Comparison of ENCODE assay signal across 1 cellular context in the genomic region with DNA sequence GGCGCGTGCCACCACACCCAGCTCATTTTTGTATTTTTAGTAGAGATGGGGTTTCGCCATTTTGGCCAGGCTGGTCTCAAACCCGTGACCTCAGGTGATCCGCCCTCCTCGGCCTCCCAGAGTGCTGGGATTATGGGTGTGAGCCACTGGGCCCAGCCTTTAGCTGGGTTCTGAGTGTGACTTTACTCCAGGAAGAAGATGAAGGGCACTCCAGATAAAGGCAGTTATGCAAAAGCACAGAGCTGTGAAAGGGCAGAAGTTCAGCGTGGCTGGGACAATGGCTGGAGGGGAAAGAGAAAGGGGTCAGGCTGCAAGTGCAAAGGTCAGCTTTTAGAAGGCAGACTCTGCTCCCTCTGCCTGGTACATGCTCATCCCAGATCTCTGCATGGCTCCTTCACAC.
TF ChIP-seq lines count a peak whose summit lies in the region.

No MANE protein-coding gene starts in this region.

TF ChIP-seq in GM12878, 131 proteins besides CTCF, POLR2A, EP300 and RAD21:
- TF ChIP-seq, protein P1, sequence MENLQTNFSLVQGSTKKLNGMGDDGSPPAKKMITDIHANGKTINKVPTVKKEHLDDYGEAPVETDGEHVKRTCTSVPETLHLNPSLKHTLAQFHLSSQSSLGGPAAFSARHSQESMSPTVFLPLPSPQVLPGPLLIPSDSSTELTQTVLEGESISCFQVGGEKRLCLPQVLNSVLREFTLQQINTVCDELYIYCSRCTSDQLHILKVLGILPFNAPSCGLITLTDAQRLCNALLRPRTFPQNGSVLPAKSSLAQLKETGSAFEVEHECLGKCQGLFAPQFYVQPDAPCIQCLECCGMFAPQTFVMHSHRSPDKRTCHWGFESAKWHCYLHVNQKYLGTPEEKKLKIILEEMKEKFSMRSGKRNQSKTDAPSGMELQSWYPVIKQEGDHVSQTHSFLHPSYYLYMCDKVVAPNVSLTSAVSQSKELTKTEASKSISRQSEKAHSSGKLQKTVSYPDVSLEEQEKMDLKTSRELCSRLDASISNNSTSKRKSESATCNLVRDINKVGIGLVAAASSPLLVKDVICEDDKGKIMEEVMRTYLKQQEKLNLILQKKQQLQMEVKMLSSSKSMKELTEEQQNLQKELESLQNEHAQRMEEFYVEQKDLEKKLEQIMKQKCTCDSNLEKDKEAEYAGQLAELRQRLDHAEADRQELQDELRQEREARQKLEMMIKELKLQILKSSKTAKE (IDR thresholded peaks at IDR 0.05; ENCODE audit: low read depth, poor library complexity, severe bottlenecking), result peak; percentile 49
- TF ChIP-seq ZBTB4 (CRISPR knock-in tag; IDR thresholded peaks at IDR 0.05) (no peak), SRF (IDR thresholded peaks at IDR 0.05; ENCODE audit: low read depth in 2 of 2, low read length in 2 of 2) (no peak), TBL1XR1 (IDR thresholded peaks at IDR 0.05; ENCODE audit: low read depth, low read length) (no peak), RAD51 (IDR thresholded peaks at IDR 0.05) (no peak), POLR2AphosphoS5 (IDR thresholded peaks at IDR 0.05; ENCODE audit: low read length) (peak; percentile 21; the same call in 1 of the 2 replicates), RUNX3 (IDR thresholded peaks at IDR 0.05; ENCODE audit: low read length) (no peak), MLLT1 (IDR thresholded peaks at IDR 0.05) (peak; percentile 1; the same call in 1 of the 2 replicates), SMAD1 (IDR thresholded peaks at IDR 0.05; ENCODE audit: low read depth, partially characterized antibody) (no peak), NRF1 (conservative IDR thresholded peaks at IDR 0.05; ENCODE audit: low read depth, low read length) (no peak), NKRF (conservative IDR thresholded peaks at IDR 0.05) (no peak), NR2F1 (conservative IDR thresholded peaks at IDR 0.05) (peak; percentile 89), GATAD2B (conservative IDR thresholded peaks at IDR 0.05; ENCODE audit: low read depth) (no peak), POU2F2 (IDR thresholded peaks at IDR 0.05; ENCODE audit: borderline replicate concordance, low read depth, low read length) (peak; percentile 15; the same call in 1 of the 3 replicates), PAX8 (IDR thresholded peaks at IDR 0.05) (no peak), CEBPZ (IDR thresholded peaks at IDR 0.05; ENCODE audit: low read depth, low read length) (no peak), FOXM1 (IDR thresholded peaks at IDR 0.05; ENCODE audit: low read depth, low read length) (no peak), NR2C1 (IDR thresholded peaks at IDR 0.05) (peak; percentile 68), MYB (IDR thresholded peaks at IDR 0.05; ENCODE audit: borderline replicate concordance, low read depth, low read length) (no peak)
- TF ChIP-seq, protein P2, sequence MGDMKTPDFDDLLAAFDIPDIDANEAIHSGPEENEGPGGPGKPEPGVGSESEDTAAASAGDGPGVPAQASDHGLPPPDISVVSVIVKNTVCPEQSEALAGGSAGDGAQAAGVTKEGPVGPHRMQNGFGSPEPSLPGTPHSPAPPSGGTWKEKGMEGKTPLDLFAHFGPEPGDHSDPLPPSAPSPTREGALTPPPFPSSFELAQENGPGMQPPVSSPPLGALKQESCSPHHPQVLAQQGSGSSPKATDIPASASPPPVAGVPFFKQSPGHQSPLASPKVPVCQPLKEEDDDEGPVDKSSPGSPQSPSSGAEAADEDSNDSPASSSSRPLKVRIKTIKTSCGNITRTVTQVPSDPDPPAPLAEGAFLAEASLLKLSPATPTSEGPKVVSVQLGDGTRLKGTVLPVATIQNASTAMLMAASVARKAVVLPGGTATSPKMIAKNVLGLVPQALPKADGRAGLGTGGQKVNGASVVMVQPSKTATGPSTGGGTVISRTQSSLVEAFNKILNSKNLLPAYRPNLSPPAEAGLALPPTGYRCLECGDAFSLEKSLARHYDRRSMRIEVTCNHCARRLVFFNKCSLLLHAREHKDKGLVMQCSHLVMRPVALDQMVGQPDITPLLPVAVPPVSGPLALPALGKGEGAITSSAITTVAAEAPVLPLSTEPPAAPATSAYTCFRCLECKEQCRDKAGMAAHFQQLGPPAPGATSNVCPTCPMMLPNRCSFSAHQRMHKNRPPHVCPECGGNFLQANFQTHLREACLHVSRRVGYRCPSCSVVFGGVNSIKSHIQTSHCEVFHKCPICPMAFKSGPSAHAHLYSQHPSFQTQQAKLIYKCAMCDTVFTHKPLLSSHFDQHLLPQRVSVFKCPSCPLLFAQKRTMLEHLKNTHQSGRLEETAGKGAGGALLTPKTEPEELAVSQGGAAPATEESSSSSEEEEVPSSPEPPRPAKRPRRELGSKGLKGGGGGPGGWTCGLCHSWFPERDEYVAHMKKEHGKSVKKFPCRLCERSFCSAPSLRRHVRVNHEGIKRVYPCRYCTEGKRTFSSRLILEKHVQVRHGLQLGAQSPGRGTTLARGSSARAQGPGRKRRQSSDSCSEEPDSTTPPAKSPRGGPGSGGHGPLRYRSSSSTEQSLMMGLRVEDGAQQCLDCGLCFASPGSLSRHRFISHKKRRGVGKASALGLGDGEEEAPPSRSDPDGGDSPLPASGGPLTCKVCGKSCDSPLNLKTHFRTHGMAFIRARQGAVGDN (IDR thresholded peaks at IDR 0.05), result 0 out of 2 replicates have a peak, but pooled peaks have one; percentile 33
- TF ChIP-seq, protein P3, sequence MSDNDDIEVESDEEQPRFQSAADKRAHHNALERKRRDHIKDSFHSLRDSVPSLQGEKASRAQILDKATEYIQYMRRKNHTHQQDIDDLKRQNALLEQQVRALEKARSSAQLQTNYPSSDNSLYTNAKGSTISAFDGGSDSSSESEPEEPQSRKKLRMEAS (IDR thresholded peaks at IDR 0.05; ENCODE audit: low read depth, low read length), result no peak
